In genomic region chr20:43945391-43946205, GRCh38 we compare ENCODE assay signal across 1 cellular context.
TF ChIP-seq lines count a peak whose summit lies in the region.

No MANE protein-coding gene starts in this region.

TF ChIP-seq in GM23338, 12 proteins besides CTCF, POLR2A, EP300 and RAD21 (continued from another document):
- TF ChIP-seq, protein P1, sequence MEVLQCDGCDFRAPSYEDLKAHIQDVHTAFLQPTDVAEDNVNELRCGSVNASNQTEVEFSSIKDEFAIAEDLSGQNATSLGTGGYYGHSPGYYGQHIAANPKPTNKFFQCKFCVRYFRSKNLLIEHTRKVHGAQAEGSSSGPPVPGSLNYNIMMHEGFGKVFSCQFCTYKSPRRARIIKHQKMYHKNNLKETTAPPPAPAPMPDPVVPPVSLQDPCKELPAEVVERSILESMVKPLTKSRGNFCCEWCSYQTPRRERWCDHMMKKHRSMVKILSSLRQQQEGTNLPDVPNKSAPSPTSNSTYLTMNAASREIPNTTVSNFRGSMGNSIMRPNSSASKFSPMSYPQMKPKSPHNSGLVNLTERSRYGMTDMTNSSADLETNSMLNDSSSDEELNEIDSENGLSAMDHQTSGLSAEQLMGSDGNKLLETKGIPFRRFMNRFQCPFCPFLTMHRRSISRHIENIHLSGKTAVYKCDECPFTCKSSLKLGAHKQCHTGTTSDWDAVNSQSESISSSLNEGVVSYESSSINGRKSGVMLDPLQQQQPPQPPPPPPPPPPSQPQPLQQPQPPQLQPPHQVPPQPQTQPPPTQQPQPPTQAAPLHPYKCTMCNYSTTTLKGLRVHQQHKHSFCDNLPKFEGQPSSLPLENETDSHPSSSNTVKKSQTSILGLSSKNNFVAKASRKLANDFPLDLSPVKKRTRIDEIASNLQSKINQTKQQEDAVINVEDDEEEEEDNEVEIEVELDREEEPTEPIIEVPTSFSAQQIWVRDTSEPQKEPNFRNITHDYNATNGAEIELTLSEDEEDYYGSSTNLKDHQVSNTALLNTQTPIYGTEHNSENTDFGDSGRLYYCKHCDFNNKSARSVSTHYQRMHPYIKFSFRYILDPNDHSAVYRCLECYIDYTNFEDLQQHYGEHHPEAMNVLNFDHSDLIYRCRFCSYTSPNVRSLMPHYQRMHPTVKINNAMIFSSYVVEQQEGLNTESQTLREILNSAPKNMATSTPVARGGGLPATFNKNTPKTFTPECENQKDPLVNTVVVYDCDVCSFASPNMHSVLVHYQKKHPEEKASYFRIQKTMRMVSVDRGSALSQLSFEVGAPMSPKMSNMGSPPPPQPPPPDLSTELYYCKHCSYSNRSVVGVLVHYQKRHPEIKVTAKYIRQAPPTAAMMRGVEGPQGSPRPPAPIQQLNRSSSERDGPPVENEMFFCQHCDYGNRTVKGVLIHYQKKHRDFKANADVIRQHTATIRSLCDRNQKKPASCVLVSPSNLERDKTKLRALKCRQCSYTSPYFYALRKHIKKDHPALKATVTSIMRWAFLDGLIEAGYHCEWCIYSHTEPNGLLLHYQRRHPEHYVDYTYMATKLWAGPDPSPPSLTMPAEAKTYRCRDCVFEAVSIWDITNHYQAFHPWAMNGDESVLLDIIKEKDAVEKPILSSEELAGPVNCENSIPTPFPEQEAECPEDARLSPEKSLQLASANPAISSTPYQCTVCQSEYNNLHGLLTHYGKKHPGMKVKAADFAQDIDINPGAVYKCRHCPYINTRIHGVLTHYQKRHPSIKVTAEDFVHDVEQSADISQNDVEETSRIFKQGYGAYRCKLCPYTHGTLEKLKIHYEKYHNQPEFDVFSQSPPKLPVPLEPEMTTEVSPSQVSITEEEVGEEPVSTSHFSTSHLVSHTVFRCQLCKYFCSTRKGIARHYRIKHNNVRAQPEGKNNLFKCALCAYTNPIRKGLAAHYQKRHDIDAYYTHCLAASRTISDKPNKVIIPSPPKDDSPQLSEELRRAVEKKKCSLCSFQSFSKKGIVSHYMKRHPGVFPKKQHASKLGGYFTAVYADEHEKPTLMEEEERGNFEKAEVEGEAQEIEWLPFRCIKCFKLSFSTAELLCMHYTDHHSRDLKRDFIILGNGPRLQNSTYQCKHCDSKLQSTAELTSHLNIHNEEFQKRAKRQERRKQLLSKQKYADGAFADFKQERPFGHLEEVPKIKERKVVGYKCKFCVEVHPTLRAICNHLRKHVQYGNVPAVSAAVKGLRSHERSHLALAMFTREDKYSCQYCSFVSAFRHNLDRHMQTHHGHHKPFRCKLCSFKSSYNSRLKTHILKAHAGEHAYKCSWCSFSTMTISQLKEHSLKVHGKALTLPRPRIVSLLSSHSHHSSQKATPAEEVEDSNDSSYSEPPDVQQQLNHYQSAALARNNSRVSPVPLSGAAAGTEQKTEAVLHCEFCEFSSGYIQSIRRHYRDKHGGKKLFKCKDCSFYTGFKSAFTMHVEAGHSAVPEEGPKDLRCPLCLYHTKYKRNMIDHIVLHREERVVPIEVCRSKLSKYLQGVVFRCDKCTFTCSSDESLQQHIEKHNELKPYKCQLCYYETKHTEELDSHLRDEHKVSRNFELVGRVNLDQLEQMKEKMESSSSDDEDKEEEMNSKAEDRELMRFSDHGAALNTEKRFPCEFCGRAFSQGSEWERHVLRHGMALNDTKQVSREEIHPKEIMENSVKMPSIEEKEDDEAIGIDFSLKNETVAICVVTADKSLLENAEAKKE (CRISPR knock-in tag; IDR thresholded peaks at IDR 0.05), result no peak
- TF ChIP-seq, protein P2, sequence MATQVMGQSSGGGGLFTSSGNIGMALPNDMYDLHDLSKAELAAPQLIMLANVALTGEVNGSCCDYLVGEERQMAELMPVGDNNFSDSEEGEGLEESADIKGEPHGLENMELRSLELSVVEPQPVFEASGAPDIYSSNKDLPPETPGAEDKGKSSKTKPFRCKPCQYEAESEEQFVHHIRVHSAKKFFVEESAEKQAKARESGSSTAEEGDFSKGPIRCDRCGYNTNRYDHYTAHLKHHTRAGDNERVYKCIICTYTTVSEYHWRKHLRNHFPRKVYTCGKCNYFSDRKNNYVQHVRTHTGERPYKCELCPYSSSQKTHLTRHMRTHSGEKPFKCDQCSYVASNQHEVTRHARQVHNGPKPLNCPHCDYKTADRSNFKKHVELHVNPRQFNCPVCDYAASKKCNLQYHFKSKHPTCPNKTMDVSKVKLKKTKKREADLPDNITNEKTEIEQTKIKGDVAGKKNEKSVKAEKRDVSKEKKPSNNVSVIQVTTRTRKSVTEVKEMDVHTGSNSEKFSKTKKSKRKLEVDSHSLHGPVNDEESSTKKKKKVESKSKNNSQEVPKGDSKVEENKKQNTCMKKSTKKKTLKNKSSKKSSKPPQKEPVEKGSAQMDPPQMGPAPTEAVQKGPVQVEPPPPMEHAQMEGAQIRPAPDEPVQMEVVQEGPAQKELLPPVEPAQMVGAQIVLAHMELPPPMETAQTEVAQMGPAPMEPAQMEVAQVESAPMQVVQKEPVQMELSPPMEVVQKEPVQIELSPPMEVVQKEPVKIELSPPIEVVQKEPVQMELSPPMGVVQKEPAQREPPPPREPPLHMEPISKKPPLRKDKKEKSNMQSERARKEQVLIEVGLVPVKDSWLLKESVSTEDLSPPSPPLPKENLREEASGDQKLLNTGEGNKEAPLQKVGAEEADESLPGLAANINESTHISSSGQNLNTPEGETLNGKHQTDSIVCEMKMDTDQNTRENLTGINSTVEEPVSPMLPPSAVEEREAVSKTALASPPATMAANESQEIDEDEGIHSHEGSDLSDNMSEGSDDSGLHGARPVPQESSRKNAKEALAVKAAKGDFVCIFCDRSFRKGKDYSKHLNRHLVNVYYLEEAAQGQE (IDR thresholded peaks at IDR 0.05; ENCODE audit: unreplicated experiment), result no peak
- TF ChIP-seq ZNF114 (CRISPR knock-in tag; IDR thresholded peaks at IDR 0.05) (no peak), ZNF331 (CRISPR knock-in tag; IDR thresholded peaks at IDR 0.05; ENCODE audit: low read depth) (no peak), NANOG (IDR thresholded peaks at IDR 0.05; ENCODE audit: borderline replicate concordance) (no peak), POLR2AphosphoS5 (IDR thresholded peaks at IDR 0.05; ENCODE audit: low read depth) (no peak)
